ENCODE assay signal across 8 cellular contexts in genomic region chr2:181891966-181892794, GRCh38. TPM values are rescaled to one million over a fixed set of nuclear protein-coding genes. Genes with fewer than 3 reads are reported as not detected.
A peak's percentile ranks its signal among the peaks of the same experiment; 100 is the strongest.
DNase-seq lines count a peak whose midpoint lies in the region; ATAC-seq and TF ChIP-seq lines count a peak whose summit lies in the region.

No MANE protein-coding gene starts in this region.

- WGBS in transverse colon (ENCODE audit: low coverage in 1 of 2), 2 donors = 0% methylated on average over 58 of the region's 83 CpGs; no CpG with 5 or more reads in 1 of the 2 donors

- in situ Hi-C loops in G401 (cut with HindIII; ENCODE audit: low sequenced_read_pairs) (no loop called here), transverse colon (cut with MboI; ENCODE audit: low pct_ligation_motif_present in 1 of 4, low pct_unique_long_range_greater_than_20kb in 1 of 4, low sequenced_read_pairs in 3 of 4) (no loop called here)

- peaks cover 12% of the 10 kb centered on the region for H3K27me3 Mint-ChIP-seq in activated naive CD4-positive, alpha-beta T cell treated with anti-CD3 and anti-CD28 coated beads for 36 hours (ENCODE audit: low read depth)
- H3K27me3 Mint-ChIP-seq in osteocyte (ENCODE audit: unreplicated experiment) = no peaks in the 10 kb centered on the region

- DNase-seq in G401 (ENCODE audit: low spot score) = peak; percentile 70
- peak; percentile 60 for DNase-seq in Jurkat, Clone E6-1 (ENCODE audit: low read depth, low spot score)
- DNase-seq in SJSA1 (ENCODE audit: low read depth in 1 of 2, low spot score in 2 of 2) = peak; percentile 77 to 87
- DNase-seq in activated naive CD4-positive, alpha-beta T cell treated with anti-CD3 and anti-CD28 coated beads for 36 hours = peak; percentile 61
- peak; percentile 74 for DNase-seq in glomerular visceral epithelial cell (ENCODE audit: extremely low spot score)
- peak; percentile 86 for DNase-seq in osteocyte (ENCODE audit: extremely low spot score, unreplicated experiment)
- peak; percentile 71 for DNase-seq in transverse colon

- H3K9me3 Mint-ChIP-seq in activated naive CD4-positive, alpha-beta T cell treated with anti-CD3 and anti-CD28 coated beads for 36 hours = no peaks in the 10 kb centered on the region
- H3K9me3 Mint-ChIP-seq in osteocyte (ENCODE audit: unreplicated experiment) = no peaks in the 10 kb centered on the region

- H3K4me1 Mint-ChIP-seq in activated naive CD4-positive, alpha-beta T cell treated with anti-CD3 and anti-CD28 coated beads for 36 hours (ENCODE audit: low read depth) = peaks cover 28% of the 10 kb centered on the region
- H3K4me1 Mint-ChIP-seq in osteocyte (ENCODE audit: unreplicated experiment) = peaks cover 44% of the 10 kb centered on the region

- H3K27ac Mint-ChIP-seq in activated naive CD4-positive, alpha-beta T cell treated with anti-CD3 and anti-CD28 coated beads for 36 hours = peak overlapping the region; percentile 81
- H3K27ac Mint-ChIP-seq in osteocyte (ENCODE audit: unreplicated experiment) = peak overlapping the region; percentile 98

- H3K27ac ChIP-seq in SJSA1 (peak overlapping the region; percentile 91), transverse colon (peak overlapping the region; percentile 98 to 99 (median 98))

- TF ChIP-seq EP300 in transverse colon (IDR thresholded peaks at IDR 0.05; ENCODE audit: low read depth) = no peak

- H3K4me1 ChIP-seq in SJSA1 (replicated peaks) = peaks cover 29% of the 10 kb centered on the region
- H3K4me1 ChIP-seq in transverse colon = peaks cover 0 to 50% (median 32%) of the 10 kb centered on the region in 4 donors

- intact Hi-C loops in activated naive CD4-positive, alpha-beta T cell treated with anti-CD3 and anti-CD28 coated beads for 36 hours (cut with micrococcal nuclease) = loop anchor here (1.0 to 10.0 kb wide), 10 partner anchors 12 to 1887 kb away; partner anchors contain the start of genes CWC22 and DNAJC10
- intact Hi-C loops in transverse colon (cut with DNase I; ENCODE audit: low total_unique reads) = no loop called here

- TF ChIP-seq POLR2A in transverse colon (IDR thresholded peaks at IDR 0.05) = peak; percentile 86

- H3K27me3 ChIP-seq in SJSA1 (replicated peaks) = no peaks in the 10 kb centered on the region
- H3K27me3 ChIP-seq in transverse colon = no peaks in the 10 kb centered on the region

- peaks cover 51% of the 10 kb centered on the region for H3K36me3 ChIP-seq in SJSA1
- no peaks in the 10 kb centered on the region for H3K36me3 ChIP-seq in transverse colon

- peaks cover 18% of the 10 kb centered on the region for H3K36me3 Mint-ChIP-seq in activated naive CD4-positive, alpha-beta T cell treated with anti-CD3 and anti-CD28 coated beads for 36 hours (ENCODE audit: low read depth)
- peaks cover 11% of the 10 kb centered on the region for H3K36me3 Mint-ChIP-seq in osteocyte (ENCODE audit: unreplicated experiment)

- H3K4me3 Mint-ChIP-seq in activated naive CD4-positive, alpha-beta T cell treated with anti-CD3 and anti-CD28 coated beads for 36 hours = peak overlapping the region; percentile 94
- H3K4me3 Mint-ChIP-seq in osteocyte (ENCODE audit: unreplicated experiment) = peak overlapping the region; percentile 98

- no peaks in the 10 kb centered on the region for H3K9me3 ChIP-seq in SJSA1 (replicated peaks)
- H3K9me3 ChIP-seq in transverse colon = no peaks in the 10 kb centered on the region

- ATAC-seq in GM21723 (IDR thresholded peaks at IDR 0.05; ENCODE audit: unreplicated experiment) = peak; percentile 68

- TF ChIP-seq CTCF in osteocyte (IDR thresholded peaks at IDR 0.05) (peak; percentile 16), transverse colon (IDR thresholded peaks at IDR 0.05) (peak in 3 of 5 experiments; percentile 17 to 33 (median 20))

- peak overlapping the region; percentile 84 for H3K4me3 ChIP-seq in Jurkat, Clone E6-1 (ENCODE audit: low read length)
- H3K4me3 ChIP-seq in SJSA1 = peak overlapping the region; percentile 90
- H3K4me3 ChIP-seq in transverse colon = peak overlapping the region; percentile 78 to 93 (median 90)

- CTCF ChIA-PET in activated naive CD4-positive, alpha-beta T cell treated with anti-CD3 and anti-CD28 coated beads for 36 hours (lab: Charles Lee) = interaction anchor here (0.7 to 2.8 kb wide), 3 partner anchors 8 to 45 kb away, joined by 3 to 18 read pairs (median 3); no protein-coding TSS in a partner anchor

RNA-seq across cellular contexts. Expression of gene ITPRID2, which starts 0.7 kb away (rescaled TPM):
- total RNA-seq in G401 (2014; rRNA removed; shearing (Covaris generic)) = 0.55 and 1.0 TPM in 2 replicates
- polyA plus RNA-seq in Jurkat, Clone E6-1 (2012; ENCODE audit: insufficient read depth, insufficient read length) = 66.4 TPM
- 89.4 and 109 TPM in 2 replicates for total RNA-seq in SJSA1 (2014; rRNA removed; shearing (Covaris generic))
- 10 to 100 TPM; 40.7 to 40.8 TPM for total RNA-seq in activated naive CD4-positive, alpha-beta T cell treated with anti-CD3 and anti-CD28 coated beads for 36 hours
- total RNA-seq in osteocyte = 94.5 and 100 TPM in 2 replicates
- total RNA-seq in transverse colon = 100 to 1,000 TPM; 117 to 255 (median 212) TPM

Comparison
In these comparisons a context has a peak if more than half of its experiments do, and no peak if none do; other contexts are left out.
1. Peak in every context shown above with its lines: DNase-seq, ATAC-seq, H3K4me3 ChIP-seq and H3K27ac ChIP-seq.
2. RNA of gene ITPRID2, which starts 0.7 kb away (total RNA-seq): 117 to 255 TPM in transverse colon, 94.5 to 100 TPM in osteocyte, 89.4 to 109 TPM in SJSA1 and 40.7 to 40.8 TPM in activated naive CD4-positive, alpha-beta T cell treated with anti-CD3 and anti-CD28 coated beads for 36 hours; 0.55 to 1.0 TPM in G401; every median in the first group is over 10 times any median in the second.